ENCODE assay signal across 20 cellular contexts in the genomic region with DNA sequence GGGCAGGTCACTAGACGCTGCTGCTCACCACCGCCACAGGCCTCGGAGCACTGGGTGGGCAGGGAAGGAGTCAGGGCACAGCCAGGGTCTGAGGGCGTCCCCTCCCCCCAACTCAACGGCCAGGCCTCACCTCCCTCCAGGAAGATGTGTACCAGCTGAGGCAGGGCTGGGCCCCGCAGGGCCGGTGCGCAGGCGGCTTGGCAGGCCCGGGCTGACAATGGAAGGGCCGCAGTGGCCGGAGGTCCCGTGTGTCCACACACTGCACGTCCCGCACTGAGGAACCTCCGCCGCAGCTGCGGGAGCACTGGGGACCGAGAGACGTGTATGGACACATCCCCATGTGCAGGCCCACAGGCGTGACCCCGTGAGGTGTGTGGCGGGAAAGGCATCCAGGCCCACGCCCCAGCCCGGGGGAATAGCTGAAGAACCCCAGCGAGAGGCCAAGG. TPM values are rescaled to one million over a fixed set of nuclear protein-coding genes. Genes with fewer than 3 reads are reported as not detected.
DNase-seq lines count a peak whose midpoint lies in the region; ATAC-seq and TF ChIP-seq lines count a peak whose summit lies in the region.
"Had no signal": no experiment of that assay in that cellular context is flagged by ENCODE, and none has a peak within 500 bp of the region (broad histone marks: within the 10 kb centered on the region; RNA-seq: fewer than 3 reads in every experiment).

No MANE protein-coding gene starts in this region.

- H3K27me3 ChIP-seq in lower lobe of right lung (ENCODE audit: low read depth) (no peaks in the 10 kb centered on the region), tibial artery (no peaks in the 10 kb centered on the region), esophagus squamous epithelium (no peaks in the 10 kb centered on the region)
- H3K27me3 ChIP-seq: neural progenitor cell had no signal

- H3K9me3 Mint-ChIP-seq in activated T-helper 2 cell treated with anti-CD3 and anti-CD28 coated beads, Interferon-gamma antibody, Interleukin-2, Interleukin-4, amounts not matched to agents 10 μg/mL and 5 μg/mL and 100 μg/mL, durations not matched to agents 14 hours and 24 hours and 36 hours: no peaks in the 10 kb centered on the region
- no peaks in the 10 kb centered on the region for H3K9me3 Mint-ChIP-seq in Calu3 (ENCODE audit: low read depth, unreplicated experiment)
- H3K9me3 Mint-ChIP-seq: neural progenitor cell had no signal

- H3K36me3 Mint-ChIP-seq in activated T-helper 2 cell treated with anti-CD3 and anti-CD28 coated beads, Interferon-gamma antibody, Interleukin-2, Interleukin-4, amounts not matched to agents 10 μg/mL and 5 μg/mL and 100 μg/mL, durations not matched to agents 14 hours and 24 hours and 36 hours (ENCODE audit: low read depth): peaks cover 2% of the 10 kb centered on the region
- H3K36me3 Mint-ChIP-seq in Calu3 (ENCODE audit: insufficient read depth, unreplicated experiment): no peaks in the 10 kb centered on the region

- 60 to 75% methylated on average over 1 to 8 of the region's 26 CpGs for WGBS in esophagus squamous epithelium, 2 donors

- ATAC-seq in left ventricle myocardium superior (no peak), Right ventricle myocardium inferior (no peak), lower lobe of right lung (no peak)
- ATAC-seq: Panc1, SK-N-SH treated with all-trans-retinoic acid at 6 μM for 48 hours had no signal

- no peak for TF ChIP-seq POLR2A in esophagus squamous epithelium (IDR thresholded peaks at IDR 0.05)

- H3K4me1 ChIP-seq in lower lobe of right lung (peaks cover 19% of the 10 kb centered on the region), tibial artery (peaks cover 0 to 16% (median 10%) of the 10 kb centered on the region in 4 donors), esophagus squamous epithelium (peaks cover 8 to 49% (median 18%) of the 10 kb centered on the region in 3 donors)
- H3K4me1 ChIP-seq: HAP-1 had no signal

- H3K4me1 Mint-ChIP-seq in activated T-helper 2 cell treated with anti-CD3 and anti-CD28 coated beads, Interferon-gamma antibody, Interleukin-2, Interleukin-4, amounts not matched to agents 10 μg/mL and 5 μg/mL and 100 μg/mL, durations not matched to agents 14 hours and 24 hours and 36 hours (ENCODE audit: low read depth): peaks cover 16% of the 10 kb centered on the region
- H3K4me1 Mint-ChIP-seq in Calu3 (ENCODE audit: low read depth, unreplicated experiment): no peaks in the 10 kb centered on the region

- CTCF ChIA-PET in Calu3 (lab: Charles Lee): interaction anchor here (0.6 kb wide), 1 partner anchor 99 kb away, joined by 9 read pairs; no protein-coding TSS in a partner anchor

- peak; percentile 30 for DNase-seq in left ventricle myocardium superior
- DNase-seq in Right ventricle myocardium inferior (ENCODE audit: missing footprints): no peak
- no peak for DNase-seq in activated T-helper 2 cell treated with anti-CD3 and anti-CD28 coated beads, Interferon-gamma antibody, Interleukin-2, Interleukin-4, amounts not matched to agents 10 μg/mL and 5 μg/mL and 100 μg/mL, durations not matched to agents 14 hours and 24 hours and 36 hours (ENCODE audit: low spot score)
- DNase-seq in lower lobe of right lung: peak; percentile 43
- DNase-seq in tibial artery: peak; percentile 16 to 60
- DNase-seq in SK-N-DZ (ENCODE audit: low spot score): no peak
- no peak for DNase-seq in Calu3
- DNase-seq in esophagus squamous epithelium (lab: John Stamatoyannopoulos, UW): no peak
- DNase-seq: activated CD4-positive, alpha-beta T cell treated with anti-CD3 and anti-CD28 coated beads, Interleukin-2, amount 50 U/mL, for 1 hour; cerebellar nuclear complex; effector CD4-positive, alpha-beta T cell; foreskin fibroblast; NCI-H510A; stimulated activated CD4-positive, alpha-beta T cell treated with anti-CD3 and anti-CD28 coated beads, Interleukin-2, amount 100 ng/mL, for 24 hours had no signal

- peak overlapping the region; percentile 74 for H3K27ac Mint-ChIP-seq in activated T-helper 2 cell treated with anti-CD3 and anti-CD28 coated beads, Interferon-gamma antibody, Interleukin-2, Interleukin-4, amounts not matched to agents 10 μg/mL and 5 μg/mL and 100 μg/mL, durations not matched to agents 14 hours and 24 hours and 36 hours
- H3K27ac Mint-ChIP-seq in Calu3 (ENCODE audit: unreplicated experiment): no peak overlapping the region

- no peak for TF ChIP-seq CTCF in lower lobe of right lung (IDR thresholded peaks at IDR 0.05)
- no peak for TF ChIP-seq CTCF in tibial artery (IDR thresholded peaks at IDR 0.05)
- TF ChIP-seq CTCF in Calu3 (IDR thresholded peaks at IDR 0.05; ENCODE audit: unreplicated experiment): no peak
- TF ChIP-seq CTCF in esophagus squamous epithelium (IDR thresholded peaks at IDR 0.05): no peak

- intact Hi-C loops in left ventricle myocardium superior (cut with micrococcal nuclease) (no loop called here), Right ventricle myocardium inferior (cut with DNase I) (no loop called here), lower lobe of right lung (cut with DNase I) (no loop called here), tibial artery (cut with DNase I; ENCODE audit: low total_unique reads) (no loop called here), Calu3 (cut with micrococcal nuclease; ENCODE audit: unreplicated experiment) (no loop called here), esophagus squamous epithelium (cut with DNase I) (no loop called here)
- intact Hi-C loops in activated T-helper 2 cell treated with anti-CD3 and anti-CD28 coated beads, Interferon-gamma antibody, Interleukin-2, Interleukin-4, amounts not matched to agents 10 μg/mL and 5 μg/mL and 100 μg/mL, durations not matched to agents 14 hours and 24 hours and 36 hours (cut with micrococcal nuclease): loop anchor here (5.0 kb wide), 1 partner anchor 108 kb away; the partner anchor contains the start of gene MORF4L1

- H3K4me3 ChIP-seq in lower lobe of right lung: no peak overlapping the region
- no peak overlapping the region for H3K4me3 ChIP-seq in tibial artery
- no peak overlapping the region for H3K4me3 ChIP-seq in esophagus squamous epithelium
- H3K4me3 ChIP-seq: HAP-1, neural progenitor cell, skin epidermis had no signal

- H3K9me3 ChIP-seq in lower lobe of right lung (no peaks in the 10 kb centered on the region), tibial artery (no peaks in the 10 kb centered on the region), esophagus squamous epithelium (no peaks in the 10 kb centered on the region)
- H3K9me3 ChIP-seq: HAP-1 had no signal

- H3K27me3 Mint-ChIP-seq in activated T-helper 2 cell treated with anti-CD3 and anti-CD28 coated beads, Interferon-gamma antibody, Interleukin-2, Interleukin-4, amounts not matched to agents 10 μg/mL and 5 μg/mL and 100 μg/mL, durations not matched to agents 14 hours and 24 hours and 36 hours (ENCODE audit: low read depth): no peaks in the 10 kb centered on the region
- peaks cover 19% of the 10 kb centered on the region for H3K27me3 Mint-ChIP-seq in Calu3 (ENCODE audit: unreplicated experiment)

- no peaks in the 10 kb centered on the region for H3K36me3 ChIP-seq in lower lobe of right lung
- no peaks in the 10 kb centered on the region for H3K36me3 ChIP-seq in tibial artery
- no peaks in the 10 kb centered on the region for H3K36me3 ChIP-seq in esophagus squamous epithelium
- H3K36me3 ChIP-seq: HAP-1, neural progenitor cell had no signal

- H3K27ac ChIP-seq in lower lobe of right lung (no peak overlapping the region), tibial artery (no peak overlapping the region), esophagus squamous epithelium (no peak overlapping the region)
- H3K27ac ChIP-seq: C4-2B, neural progenitor cell, skin epidermis had no signal

- H3K4me3 Mint-ChIP-seq in activated T-helper 2 cell treated with anti-CD3 and anti-CD28 coated beads, Interferon-gamma antibody, Interleukin-2, Interleukin-4, amounts not matched to agents 10 μg/mL and 5 μg/mL and 100 μg/mL, durations not matched to agents 14 hours and 24 hours and 36 hours (ENCODE audit: low read depth): no peak overlapping the region
- H3K4me3 Mint-ChIP-seq in Calu3 (ENCODE audit: low read depth, unreplicated experiment): no peak overlapping the region
- H3K4me3 Mint-ChIP-seq: neural progenitor cell had no signal

- BruUV-seq in Calu3 (replicated peaks; lab: Mats Ljungman, UMichigan): no TSS peak

RNA-seq across cellular contexts. Expression of gene ADAMTS7, which starts 47.4 kb away (rescaled TPM):
- total RNA-seq in left ventricle myocardium superior (37.9 TPM), Right ventricle myocardium inferior (32.1 TPM), lower lobe of right lung (5.3 TPM), Calu3 (2022) (1.3 and 1.4 TPM in 2 replicates), esophagus squamous epithelium (under 1 TPM; 0.42 to 0.76 (median 0.56) TPM)
- 6.9 and 7.2 TPM in 2 replicates for total RNA-seq in activated T-helper 2 cell treated with anti-CD3 and anti-CD28 coated beads, Interferon-gamma antibody, Interleukin-2, Interleukin-4, amounts not matched to agents 10 μg/mL and 5 μg/mL and 100 μg/mL, durations not matched to agents 14 hours and 24 hours and 36 hours
- 22.6 and 26.3 TPM in 2 replicates for polyA plus RNA-seq in SK-N-DZ (2014; cell fraction: cytosol; rRNA removed)
- polyA plus RNA-seq in SK-N-DZ (2014; cell fraction: nucleus; rRNA removed): 136 and 202 TPM in 2 replicates

Comparison
In these comparisons a context has a peak if more than half of its experiments do, and no peak if none do; other contexts are left out.
1. DNase-seq: peak in left ventricle myocardium superior (single experiment), lower lobe of right lung (single experiment) and tibial artery (2 of 2); none in Right ventricle myocardium inferior (single experiment), activated T-helper 2 cell treated with anti-CD3 and anti-CD28 coated beads, Interferon-gamma antibody, Interleukin-2, Interleukin-4, amounts not matched to agents 10 μg/mL and 5 μg/mL and 100 μg/mL, durations not matched to agents 14 hours and 24 hours and 36 hours (single experiment), SK-N-DZ (single experiment), Calu3 (single experiment) and esophagus squamous epithelium (single experiment).